Comparison of ENCODE assay signal across 19 cellular contexts in the genomic region with DNA sequence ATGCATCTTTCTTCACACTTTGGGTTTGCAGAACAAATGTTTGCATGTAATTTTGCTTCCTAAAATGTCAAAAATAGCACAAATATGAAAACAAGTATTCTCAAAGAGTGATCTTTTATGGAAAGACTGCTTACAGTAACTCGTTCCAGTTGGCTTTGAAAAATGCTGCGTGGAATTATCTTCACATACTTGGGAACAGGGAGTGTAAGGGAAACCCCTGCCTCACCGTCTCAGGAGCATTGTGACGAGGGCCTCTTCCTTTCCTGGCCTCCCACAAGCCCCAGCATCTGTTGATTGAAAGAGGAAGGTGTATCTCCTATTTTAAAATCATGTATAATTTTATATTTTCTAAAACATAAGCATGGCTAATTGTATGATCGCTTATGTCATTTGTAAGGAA. TPM values are rescaled to one million over a fixed set of nuclear protein-coding genes. Genes with fewer than 3 reads are reported as not detected.
DNase-seq lines count a peak whose midpoint lies in the region; ATAC-seq and TF ChIP-seq lines count a peak whose summit lies in the region.
"Had no signal": no experiment of that assay in that cellular context is flagged by ENCODE, and none has a peak within 500 bp of the region (broad histone marks: within the 10 kb centered on the region; RNA-seq: fewer than 3 reads in every experiment).

No MANE protein-coding gene starts in this region.

- H2BK15ac ChIP-seq in mesenchymal stem cell (ENCODE audit: low read depth, poor library complexity, severe bottlenecking): no peak overlapping the region

- no peak overlapping the region for H2BK120ac ChIP-seq in mesenchymal stem cell (ENCODE audit: low read depth, low read length)

- H3K4ac ChIP-seq in mesenchymal stem cell (ENCODE audit: low read depth in 1 of 2, low read length in 2 of 2): no peak overlapping the region

- H3K23ac ChIP-seq in mesenchymal stem cell (ENCODE audit: low read length in 2 of 2): no peak overlapping the region

- WGBS in mesenchymal stem cell: 84% methylated on average over 3 of the region's 5 CpGs

- TF ChIP-seq CTCF in DOHH2 (IDR thresholded peaks at IDR 0.05; ENCODE audit: low read depth, low read length, poor library complexity, severe bottlenecking): no peak

- H2BK12ac ChIP-seq in mesenchymal stem cell (ENCODE audit: low read length in 2 of 2): no peak overlapping the region

- no peaks in the 10 kb centered on the region for H3K9me2 ChIP-seq in DOHH2 (replicated peaks; ENCODE audit: control insufficient read depth, low read length)

- H3K18ac ChIP-seq in mesenchymal stem cell (ENCODE audit: low read depth in 1 of 2, low read length in 2 of 2): no peak overlapping the region

- ATAC-seq in GM18909 (IDR thresholded peaks at IDR 0.05; ENCODE audit: poor library complexity, unreplicated experiment) (no peak), GM21529 (IDR thresholded peaks at IDR 0.05; ENCODE audit: unreplicated experiment) (no peak)
- ATAC-seq: activated T-cell treated with anti-CD3 and anti-CD28 coated beads, Interleukin-2, amount 50 U/mL, for 72 hours had no signal

- H3K79me2 ChIP-seq in DOHH2 (ENCODE audit: control insufficient read depth, low read length): no peaks in the 10 kb centered on the region

- H3K4me3 ChIP-seq in DOHH2 (ENCODE audit: low read length) (no peak overlapping the region), mesenchymal stem cell (ENCODE audit: insufficient read depth in 1 of 2, low read depth in 1 of 2, low read length in 2 of 2) (no peak overlapping the region), skin epidermis (no peak overlapping the region)
- H3K4me3 ChIP-seq: body of pancreas, prostate gland had no signal

- 0 out of 2 replicates have a peak, but pooled peaks cover 5% of the 10 kb centered on the region for H3F3A ChIP-seq in DOHH2 (ENCODE audit: control insufficient read depth, insufficient read depth)

- no peak overlapping the region for H3K14ac ChIP-seq in mesenchymal stem cell (ENCODE audit: low read length in 2 of 2)

- no peak overlapping the region for H4K8ac ChIP-seq in mesenchymal stem cell (ENCODE audit: low read length)

- H3K27ac ChIP-seq in DOHH2 (ENCODE audit: low read depth, low read length) (no peak overlapping the region), mesenchymal stem cell (ENCODE audit: low read length, poor library complexity, severe bottlenecking) (no peak overlapping the region), skin epidermis (peak overlapping the region in 12 of 21 experiments; percentile 31 to 79 (median 62))
- H3K27ac ChIP-seq: body of pancreas, C4-2B, prostate gland had no signal

- DNase-seq in dedifferentiated amniotic fluid mesenchymal stem cell (ENCODE audit: extremely low spot score) (peak; percentile 59), mesenchymal stem cell (no peak), cerebellar cortex (ENCODE audit: low spot score) (no peak), GM19238 (ENCODE audit: insufficient read length, low spot score) (no peak)
- DNase-seq: activated CD4-positive, alpha-beta T cell treated with anti-CD3 and anti-CD28 coated beads for 4 hours; activated naive CD8-positive, alpha-beta T cell treated with anti-CD3 and anti-CD28 coated beads for 36 hours; activated T-cell treated with anti-CD3 and anti-CD28 coated beads, Interleukin-2, amount 50 U/mL, for 72 hours; cortex of kidney; NCI-H1436; NCI-H526; SHP77; stimulated activated CD4-positive, alpha-beta T cell treated with anti-CD3 and anti-CD28 coated beads, Interleukin-4, amount 100 ng/mL, for 4 hours had no signal

- H4K20me1 ChIP-seq in DOHH2 (ENCODE audit: control insufficient read depth, insufficient read depth, low read depth, low read length): no peaks in the 10 kb centered on the region

- H3K4me1 ChIP-seq in DOHH2 (ENCODE audit: control insufficient read depth, low read length): peaks cover 12% of the 10 kb centered on the region
- H3K4me1 ChIP-seq in mesenchymal stem cell (ENCODE audit: control insufficient read depth, insufficient read depth, low read depth, low read length): peaks cover 8% of the 10 kb centered on the region
- H3K4me1 ChIP-seq: prostate gland had no signal

- peak overlapping the region; percentile 39 for H3K9ac ChIP-seq in mesenchymal stem cell (ENCODE audit: low read length)

- 0 out of 2 replicates have a peak overlapping the region, but pooled peaks have one; percentile 3 for H3K4me2 ChIP-seq in DOHH2 (ENCODE audit: low read length)
- H3K4me2 ChIP-seq in mesenchymal stem cell (ENCODE audit: low read length, poor library complexity, severe bottlenecking): no peak overlapping the region

- H3K27me3 ChIP-seq in DOHH2 (ENCODE audit: control insufficient read depth, low read length): no peaks in the 10 kb centered on the region
- H3K27me3 ChIP-seq in mesenchymal stem cell (ENCODE audit: control insufficient read depth in 1 of 2, insufficient read depth in 1 of 2, low read length in 2 of 2): peaks cover 0 to 5% of the 10 kb centered on the region in 2 experiments
- H3K27me3 ChIP-seq: body of pancreas had no signal

- no peak overlapping the region for H2AFZ ChIP-seq in mesenchymal stem cell (ENCODE audit: low read depth, low read length)

- H3K36me3 ChIP-seq in DOHH2 (ENCODE audit: control insufficient read depth, low read length): no peaks in the 10 kb centered on the region
- H3K36me3 ChIP-seq in mesenchymal stem cell (ENCODE audit: control insufficient read depth in 1 of 2, insufficient read depth in 2 of 2, low read depth in 1 of 2, low read length in 2 of 2): no peaks in the 10 kb centered on the region
- H3K36me3 ChIP-seq: prostate gland had no signal

- H2AK5ac ChIP-seq in mesenchymal stem cell (ENCODE audit: low read length, severe bottlenecking): no peak overlapping the region

- no peak overlapping the region for H4K91ac ChIP-seq in mesenchymal stem cell (ENCODE audit: low read length)

- H2BK5ac ChIP-seq in mesenchymal stem cell (ENCODE audit: low read depth, low read length, poor library complexity, severe bottlenecking): no peak overlapping the region

- H3K9me3 ChIP-seq in DOHH2 (ENCODE audit: control insufficient read depth, insufficient read depth, low read length) (peaks cover 25% of the 10 kb centered on the region), mesenchymal stem cell (ENCODE audit: control insufficient read depth, low read length) (no peaks in the 10 kb centered on the region)
- H3K9me3 ChIP-seq: body of pancreas, prostate gland had no signal

- no peaks in the 10 kb centered on the region for H3K79me1 ChIP-seq in mesenchymal stem cell (replicated peaks; ENCODE audit: low read length, poor library complexity, severe bottlenecking)

RNA-seq across cellular contexts. Expression of a gene that starts 18.3 kb away (rescaled TPM):
- 32.9 TPM for polyA plus RNA-seq in mesenchymal stem cell (2013, experiment 1 of 2)
- polyA plus RNA-seq in mesenchymal stem cell (2013, experiment 2 of 2): 33.5 TPM

Comparison
In these comparisons a context has a peak if more than half of its experiments do, and no peak if none do; other contexts are left out.
1. H3K27ac ChIP-seq: peak in skin epidermis (12 of 21); none in DOHH2 (single experiment) and mesenchymal stem cell (single experiment).